ENCODE assay signal across 1 cellular context in the genomic region with DNA sequence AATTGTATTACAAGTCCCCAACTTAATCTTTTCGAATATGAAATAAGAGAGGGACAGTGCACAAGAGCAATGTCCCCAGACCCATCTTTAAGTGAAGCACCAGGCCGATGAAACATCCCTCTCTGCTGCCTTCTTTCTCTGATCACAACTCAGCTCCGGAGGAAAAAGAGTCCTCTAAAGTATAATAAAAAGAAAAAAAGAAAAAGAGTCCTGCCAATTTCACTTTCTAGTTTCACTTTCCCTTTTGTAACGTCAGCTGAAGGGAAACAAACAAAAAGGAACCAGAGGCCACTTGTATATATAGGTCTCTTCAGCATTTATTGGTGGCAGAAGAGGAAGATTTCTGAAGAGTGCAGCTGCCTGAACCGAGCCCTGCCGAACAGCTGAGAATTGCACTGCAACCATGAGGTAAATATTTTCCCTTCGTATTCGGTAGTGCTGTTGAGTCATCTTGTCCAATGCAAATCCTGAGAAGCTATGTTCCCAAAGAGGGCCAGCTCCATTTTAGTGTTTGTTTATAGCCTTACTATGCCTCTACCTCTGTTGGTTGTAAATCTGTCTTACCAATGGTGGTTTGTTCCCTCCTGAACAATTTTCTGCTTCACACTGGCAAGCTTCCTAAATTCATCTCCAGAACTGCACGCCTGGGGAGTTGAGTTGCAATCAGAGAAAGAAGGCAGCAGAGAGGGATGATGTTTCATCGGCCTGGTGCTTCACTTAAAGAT.
A peak's percentile ranks its signal among the peaks of the same experiment; 100 is the strongest.
TF ChIP-seq lines count a peak whose summit lies in the region.

A gene with protein sequence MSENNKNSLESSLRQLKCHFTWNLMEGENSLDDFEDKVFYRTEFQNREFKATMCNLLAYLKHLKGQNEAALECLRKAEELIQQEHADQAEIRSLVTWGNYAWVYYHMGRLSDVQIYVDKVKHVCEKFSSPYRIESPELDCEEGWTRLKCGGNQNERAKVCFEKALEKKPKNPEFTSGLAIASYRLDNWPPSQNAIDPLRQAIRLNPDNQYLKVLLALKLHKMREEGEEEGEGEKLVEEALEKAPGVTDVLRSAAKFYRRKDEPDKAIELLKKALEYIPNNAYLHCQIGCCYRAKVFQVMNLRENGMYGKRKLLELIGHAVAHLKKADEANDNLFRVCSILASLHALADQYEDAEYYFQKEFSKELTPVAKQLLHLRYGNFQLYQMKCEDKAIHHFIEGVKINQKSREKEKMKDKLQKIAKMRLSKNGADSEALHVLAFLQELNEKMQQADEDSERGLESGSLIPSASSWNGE (plus strand): TSS at position 326 of the 725 bp plus-strand sequence. CDS start 78 bp downstream, at position 404.

TF ChIP-seq in K562, 482 proteins besides CTCF, POLR2A, EP300 and RAD21 (continued from another document):
- TF ChIP-seq, protein P1, sequence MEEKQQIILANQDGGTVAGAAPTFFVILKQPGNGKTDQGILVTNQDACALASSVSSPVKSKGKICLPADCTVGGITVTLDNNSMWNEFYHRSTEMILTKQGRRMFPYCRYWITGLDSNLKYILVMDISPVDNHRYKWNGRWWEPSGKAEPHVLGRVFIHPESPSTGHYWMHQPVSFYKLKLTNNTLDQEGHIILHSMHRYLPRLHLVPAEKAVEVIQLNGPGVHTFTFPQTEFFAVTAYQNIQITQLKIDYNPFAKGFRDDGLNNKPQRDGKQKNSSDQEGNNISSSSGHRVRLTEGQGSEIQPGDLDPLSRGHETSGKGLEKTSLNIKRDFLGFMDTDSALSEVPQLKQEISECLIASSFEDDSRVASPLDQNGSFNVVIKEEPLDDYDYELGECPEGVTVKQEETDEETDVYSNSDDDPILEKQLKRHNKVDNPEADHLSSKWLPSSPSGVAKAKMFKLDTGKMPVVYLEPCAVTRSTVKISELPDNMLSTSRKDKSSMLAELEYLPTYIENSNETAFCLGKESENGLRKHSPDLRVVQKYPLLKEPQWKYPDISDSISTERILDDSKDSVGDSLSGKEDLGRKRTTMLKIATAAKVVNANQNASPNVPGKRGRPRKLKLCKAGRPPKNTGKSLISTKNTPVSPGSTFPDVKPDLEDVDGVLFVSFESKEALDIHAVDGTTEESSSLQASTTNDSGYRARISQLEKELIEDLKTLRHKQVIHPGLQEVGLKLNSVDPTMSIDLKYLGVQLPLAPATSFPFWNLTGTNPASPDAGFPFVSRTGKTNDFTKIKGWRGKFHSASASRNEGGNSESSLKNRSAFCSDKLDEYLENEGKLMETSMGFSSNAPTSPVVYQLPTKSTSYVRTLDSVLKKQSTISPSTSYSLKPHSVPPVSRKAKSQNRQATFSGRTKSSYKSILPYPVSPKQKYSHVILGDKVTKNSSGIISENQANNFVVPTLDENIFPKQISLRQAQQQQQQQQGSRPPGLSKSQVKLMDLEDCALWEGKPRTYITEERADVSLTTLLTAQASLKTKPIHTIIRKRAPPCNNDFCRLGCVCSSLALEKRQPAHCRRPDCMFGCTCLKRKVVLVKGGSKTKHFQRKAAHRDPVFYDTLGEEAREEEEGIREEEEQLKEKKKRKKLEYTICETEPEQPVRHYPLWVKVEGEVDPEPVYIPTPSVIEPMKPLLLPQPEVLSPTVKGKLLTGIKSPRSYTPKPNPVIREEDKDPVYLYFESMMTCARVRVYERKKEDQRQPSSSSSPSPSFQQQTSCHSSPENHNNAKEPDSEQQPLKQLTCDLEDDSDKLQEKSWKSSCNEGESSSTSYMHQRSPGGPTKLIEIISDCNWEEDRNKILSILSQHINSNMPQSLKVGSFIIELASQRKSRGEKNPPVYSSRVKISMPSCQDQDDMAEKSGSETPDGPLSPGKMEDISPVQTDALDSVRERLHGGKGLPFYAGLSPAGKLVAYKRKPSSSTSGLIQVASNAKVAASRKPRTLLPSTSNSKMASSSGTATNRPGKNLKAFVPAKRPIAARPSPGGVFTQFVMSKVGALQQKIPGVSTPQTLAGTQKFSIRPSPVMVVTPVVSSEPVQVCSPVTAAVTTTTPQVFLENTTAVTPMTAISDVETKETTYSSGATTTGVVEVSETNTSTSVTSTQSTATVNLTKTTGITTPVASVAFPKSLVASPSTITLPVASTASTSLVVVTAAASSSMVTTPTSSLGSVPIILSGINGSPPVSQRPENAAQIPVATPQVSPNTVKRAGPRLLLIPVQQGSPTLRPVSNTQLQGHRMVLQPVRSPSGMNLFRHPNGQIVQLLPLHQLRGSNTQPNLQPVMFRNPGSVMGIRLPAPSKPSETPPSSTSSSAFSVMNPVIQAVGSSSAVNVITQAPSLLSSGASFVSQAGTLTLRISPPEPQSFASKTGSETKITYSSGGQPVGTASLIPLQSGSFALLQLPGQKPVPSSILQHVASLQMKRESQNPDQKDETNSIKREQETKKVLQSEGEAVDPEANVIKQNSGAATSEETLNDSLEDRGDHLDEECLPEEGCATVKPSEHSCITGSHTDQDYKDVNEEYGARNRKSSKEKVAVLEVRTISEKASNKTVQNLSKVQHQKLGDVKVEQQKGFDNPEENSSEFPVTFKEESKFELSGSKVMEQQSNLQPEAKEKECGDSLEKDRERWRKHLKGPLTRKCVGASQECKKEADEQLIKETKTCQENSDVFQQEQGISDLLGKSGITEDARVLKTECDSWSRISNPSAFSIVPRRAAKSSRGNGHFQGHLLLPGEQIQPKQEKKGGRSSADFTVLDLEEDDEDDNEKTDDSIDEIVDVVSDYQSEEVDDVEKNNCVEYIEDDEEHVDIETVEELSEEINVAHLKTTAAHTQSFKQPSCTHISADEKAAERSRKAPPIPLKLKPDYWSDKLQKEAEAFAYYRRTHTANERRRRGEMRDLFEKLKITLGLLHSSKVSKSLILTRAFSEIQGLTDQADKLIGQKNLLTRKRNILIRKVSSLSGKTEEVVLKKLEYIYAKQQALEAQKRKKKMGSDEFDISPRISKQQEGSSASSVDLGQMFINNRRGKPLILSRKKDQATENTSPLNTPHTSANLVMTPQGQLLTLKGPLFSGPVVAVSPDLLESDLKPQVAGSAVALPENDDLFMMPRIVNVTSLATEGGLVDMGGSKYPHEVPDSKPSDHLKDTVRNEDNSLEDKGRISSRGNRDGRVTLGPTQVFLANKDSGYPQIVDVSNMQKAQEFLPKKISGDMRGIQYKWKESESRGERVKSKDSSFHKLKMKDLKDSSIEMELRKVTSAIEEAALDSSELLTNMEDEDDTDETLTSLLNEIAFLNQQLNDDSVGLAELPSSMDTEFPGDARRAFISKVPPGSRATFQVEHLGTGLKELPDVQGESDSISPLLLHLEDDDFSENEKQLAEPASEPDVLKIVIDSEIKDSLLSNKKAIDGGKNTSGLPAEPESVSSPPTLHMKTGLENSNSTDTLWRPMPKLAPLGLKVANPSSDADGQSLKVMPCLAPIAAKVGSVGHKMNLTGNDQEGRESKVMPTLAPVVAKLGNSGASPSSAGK (IDR thresholded peaks at IDR 0.05): peak; percentile 54
- TF ChIP-seq ZNF699 (CRISPR knock-in tag; IDR thresholded peaks at IDR 0.05; ENCODE audit: insufficient replicate concordance): no peak
- TF ChIP-seq JUNB (CRISPR knock-in tag; conservative IDR thresholded peaks at IDR 0.05): no peak
- 0 out of 2 replicates have a peak, but pooled peaks have one; percentile 17 for TF ChIP-seq GABPA (tag; conservative IDR thresholded peaks at IDR 0.05; ENCODE audit: low read depth)
- no peak for TF ChIP-seq CHD1 (IDR thresholded peaks at IDR 0.05; ENCODE audit: low read length)
- no peak for TF ChIP-seq NR1H2 (CRISPR knock-in tag; IDR thresholded peaks at IDR 0.05)
- TF ChIP-seq ZNF253 (CRISPR knock-in tag; conservative IDR thresholded peaks at IDR 0.05): no peak
- TF ChIP-seq ZNF165 (CRISPR knock-in tag; IDR thresholded peaks at IDR 0.05; ENCODE audit: borderline replicate concordance): no peak
- TF ChIP-seq, protein P2, sequence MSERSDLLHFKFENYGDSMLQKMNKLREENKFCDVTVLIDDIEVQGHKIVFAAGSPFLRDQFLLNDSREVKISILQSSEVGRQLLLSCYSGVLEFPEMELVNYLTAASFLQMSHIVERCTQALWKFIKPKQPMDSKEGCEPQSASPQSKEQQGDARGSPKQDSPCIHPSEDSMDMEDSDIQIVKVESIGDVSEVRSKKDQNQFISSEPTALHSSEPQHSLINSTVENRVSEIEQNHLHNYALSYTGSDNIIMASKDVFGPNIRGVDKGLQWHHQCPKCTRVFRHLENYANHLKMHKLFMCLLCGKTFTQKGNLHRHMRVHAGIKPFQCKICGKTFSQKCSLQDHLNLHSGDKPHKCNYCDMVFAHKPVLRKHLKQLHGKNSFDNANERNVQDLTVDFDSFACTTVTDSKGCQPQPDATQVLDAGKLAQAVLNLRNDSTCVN (CRISPR knock-in tag; IDR thresholded peaks at IDR 0.05): no peak
- TF ChIP-seq RBBP5 (IDR thresholded peaks at IDR 0.05; ENCODE audit: borderline replicate concordance, insufficient read depth, low read length, poor library complexity, severe bottlenecking): no peak
- no peak for TF ChIP-seq CBX2 (IDR thresholded peaks at IDR 0.05; ENCODE audit: insufficient read depth, low read length, poor library complexity, severe bottlenecking)
- TF ChIP-seq, protein P3, sequence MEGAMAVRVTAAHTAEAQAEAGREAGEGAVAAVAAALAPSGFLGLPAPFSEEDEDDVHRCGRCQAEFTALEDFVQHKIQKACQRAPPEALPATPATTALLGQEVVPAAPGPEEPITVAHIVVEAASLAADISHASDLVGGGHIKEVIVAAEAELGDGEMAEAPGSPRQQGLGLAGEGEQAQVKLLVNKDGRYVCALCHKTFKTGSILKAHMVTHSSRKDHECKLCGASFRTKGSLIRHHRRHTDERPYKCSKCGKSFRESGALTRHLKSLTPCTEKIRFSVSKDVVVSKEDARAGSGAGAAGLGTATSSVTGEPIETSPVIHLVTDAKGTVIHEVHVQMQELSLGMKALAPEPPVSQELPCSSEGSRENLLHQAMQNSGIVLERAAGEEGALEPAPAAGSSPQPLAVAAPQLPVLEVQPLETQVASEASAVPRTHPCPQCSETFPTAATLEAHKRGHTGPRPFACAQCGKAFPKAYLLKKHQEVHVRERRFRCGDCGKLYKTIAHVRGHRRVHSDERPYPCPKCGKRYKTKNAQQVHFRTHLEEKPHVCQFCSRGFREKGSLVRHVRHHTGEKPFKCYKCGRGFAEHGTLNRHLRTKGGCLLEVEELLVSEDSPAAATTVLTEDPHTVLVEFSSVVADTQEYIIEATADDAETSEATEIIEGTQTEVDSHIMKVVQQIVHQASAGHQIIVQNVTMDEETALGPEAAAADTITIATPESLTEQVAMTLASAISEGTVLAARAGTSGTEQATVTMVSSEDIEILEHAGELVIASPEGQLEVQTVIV (CRISPR knock-in tag; IDR thresholded peaks at IDR 0.05; ENCODE audit: borderline replicate concordance): no peak
- no peak for TF ChIP-seq ZNF384 (IDR thresholded peaks at IDR 0.05; ENCODE audit: low read depth, low read length)
- TF ChIP-seq, protein P4, sequence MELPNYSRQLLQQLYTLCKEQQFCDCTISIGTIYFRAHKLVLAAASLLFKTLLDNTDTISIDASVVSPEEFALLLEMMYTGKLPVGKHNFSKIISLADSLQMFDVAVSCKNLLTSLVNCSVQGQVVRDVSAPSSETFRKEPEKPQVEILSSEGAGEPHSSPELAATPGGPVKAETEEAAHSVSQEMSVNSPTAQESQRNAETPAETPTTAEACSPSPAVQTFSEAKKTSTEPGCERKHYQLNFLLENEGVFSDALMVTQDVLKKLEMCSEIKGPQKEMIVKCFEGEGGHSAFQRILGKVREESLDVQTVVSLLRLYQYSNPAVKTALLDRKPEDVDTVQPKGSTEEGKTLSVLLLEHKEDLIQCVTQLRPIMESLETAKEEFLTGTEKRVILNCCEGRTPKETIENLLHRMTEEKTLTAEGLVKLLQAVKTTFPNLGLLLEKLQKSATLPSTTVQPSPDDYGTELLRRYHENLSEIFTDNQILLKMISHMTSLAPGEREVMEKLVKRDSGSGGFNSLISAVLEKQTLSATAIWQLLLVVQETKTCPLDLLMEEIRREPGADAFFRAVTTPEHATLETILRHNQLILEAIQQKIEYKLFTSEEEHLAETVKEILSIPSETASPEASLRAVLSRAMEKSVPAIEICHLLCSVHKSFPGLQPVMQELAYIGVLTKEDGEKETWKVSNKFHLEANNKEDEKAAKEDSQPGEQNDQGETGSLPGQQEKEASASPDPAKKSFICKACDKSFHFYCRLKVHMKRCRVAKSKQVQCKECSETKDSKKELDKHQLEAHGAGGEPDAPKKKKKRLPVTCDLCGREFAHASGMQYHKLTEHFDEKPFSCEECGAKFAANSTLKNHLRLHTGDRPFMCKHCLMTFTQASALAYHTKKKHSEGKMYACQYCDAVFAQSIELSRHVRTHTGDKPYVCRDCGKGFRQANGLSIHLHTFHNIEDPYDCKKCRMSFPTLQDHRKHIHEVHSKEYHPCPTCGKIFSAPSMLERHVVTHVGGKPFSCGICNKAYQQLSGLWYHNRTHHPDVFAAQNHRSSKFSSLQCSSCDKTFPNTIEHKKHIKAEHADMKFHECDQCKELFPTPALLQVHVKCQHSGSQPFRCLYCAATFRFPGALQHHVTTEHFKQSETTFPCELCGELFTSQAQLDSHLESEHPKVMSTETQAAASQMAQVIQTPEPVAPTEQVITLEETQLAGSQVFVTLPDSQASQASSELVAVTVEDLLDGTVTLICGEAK (IDR thresholded peaks at IDR 0.05): 0 out of 2 replicates have a peak, but pooled peaks have one; percentile 14
- TF ChIP-seq, protein P4 (CRISPR knock-in tag; IDR thresholded peaks at IDR 0.05): no peak
- TF ChIP-seq TAF7 (tag; IDR thresholded peaks at IDR 0.05): no peak
- TF ChIP-seq FOXK1 (CRISPR knock-in tag; IDR thresholded peaks at IDR 0.05; ENCODE audit: borderline replicate concordance): no peak
- TF ChIP-seq NFATC3 (IDR thresholded peaks at IDR 0.05): 0 out of 2 replicates have a peak, but pooled peaks have one; percentile 19
- no peak for TF ChIP-seq NONO (IDR thresholded peaks at IDR 0.05; ENCODE audit: low read depth in 2 of 2, low read length in 1 of 2)
- TF ChIP-seq PTBP1 (IDR thresholded peaks at IDR 0.05; ENCODE audit: low read depth, low read length): no peak
- no peak for TF ChIP-seq TEAD2 (tag; IDR thresholded peaks at IDR 0.05)
- TF ChIP-seq ZNF3 (CRISPR knock-in tag; IDR thresholded peaks at IDR 0.05): no peak
- TF ChIP-seq KLF13 (tag; IDR thresholded peaks at IDR 0.05; ENCODE audit: borderline replicate concordance, low read depth): no peak
